Comparison of ENCODE assay signal across 35 cellular contexts in the genomic region with DNA sequence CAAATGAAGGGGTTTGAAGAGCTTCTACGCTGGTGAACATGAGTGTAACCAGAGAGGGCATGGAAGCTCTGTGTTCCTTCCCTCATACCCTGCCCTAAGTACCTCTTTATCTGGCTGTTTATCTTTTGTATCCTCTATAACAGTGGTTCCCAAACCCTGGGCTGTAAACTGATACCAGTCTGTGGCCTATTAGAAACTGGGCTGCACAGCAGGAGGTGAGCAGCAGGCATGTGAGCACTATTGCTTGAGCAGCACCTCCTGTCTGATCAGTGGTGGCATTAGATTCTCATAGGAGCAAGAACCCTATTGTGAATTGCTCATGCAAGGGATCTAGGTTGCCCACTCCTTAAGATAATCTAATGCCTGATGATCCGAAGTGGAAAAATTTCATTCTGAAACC.
"Had no signal": no experiment of that assay in that cellular context is flagged by ENCODE, and none has a peak within 500 bp of the region (broad histone marks: within the 10 kb centered on the region; RNA-seq: fewer than 3 reads in every experiment).

No MANE protein-coding gene starts in this region.

- ATAC-seq: activated CD4-positive, alpha-beta T cell treated with anti-CD3 and anti-CD28 coated beads for 36 hours; activated CD4-positive, CD25-positive, alpha-beta regulatory T cell treated with anti-CD3 and anti-CD28 coated beads, Interleukin-2, amount 50 U/mL, for 24 hours; activated CD8-positive, alpha-beta T cell treated with anti-CD3 and anti-CD28 coated beads for 36 hours; activated naive CD4-positive, alpha-beta T cell treated with anti-CD3 and anti-CD28 coated beads, Interleukin-2, amount 50 U/mL, for 72 hours; activated T-cell treated with anti-CD3 and anti-CD28 coated beads, Interleukin-2, amount 50 U/mL, for 4 hours; activated T-cell treated with anti-CD3 and anti-CD28 coated beads, Interleukin-2, amount 50 U/mL, for 72 hours; activated T-helper 17 cell treated with anti-CD3 and anti-CD28 coated beads, Interleukin-2, amount 50 U/mL, for 72 hours; body of pancreas had no signal

- H3K4me3 Mint-ChIP-seq: activated B cell treated with CpG ODN at 0.5 μM for 24 hours; activated CD4-positive, alpha-beta T cell treated with anti-CD3 and anti-CD28 coated beads for 36 hours; activated CD4-positive, alpha-beta T cell treated with anti-CD3 and anti-CD28 coated beads, Interleukin-2, amount 10 ng/mL, durations not matched to agents 7 days and 5 days; activated CD8-positive, alpha-beta T cell treated with anti-CD3 and anti-CD28 coated beads for 36 hours; activated naive CD4-positive, alpha-beta T cell treated with anti-CD3 and anti-CD28 coated beads for 36 hours; activated naive CD8-positive, alpha-beta T cell treated with anti-CD3 and anti-CD28 coated beads for 36 hours; activated T-cell treated with anti-CD3 and anti-CD28 coated beads, Interleukin-2, amount 50 U/mL, for 4 hours; activated T-cell treated with anti-CD3 and anti-CD28 coated beads, Interleukin-2, amount 50 U/mL, for 72 hours; activated T-helper 1 cell treated with anti-CD3 and anti-CD28 coated beads, Interleukin-12 subunit alpha, Interleukin-12 subunit beta, Interleukin-2, Interleukin-4 antibody, amounts not matched to agents 30 ng/mL and 10 ng/mL and 1 ng/mL, durations not matched to agents 14 hours and 24 hours and 36 hours; activated T-helper 17 cell treated with anti-CD3 and anti-CD28 coated beads, Interleukin-2, amount 50 U/mL, for 72 hours; T-helper 1 cell treated with Interleukin-12 subunit alpha and Interleukin-12 subunit beta and Interleukin-4 antibody, amounts not matched to agents 30 μg/mL and 1 μg/mL, for 36 hours; T-helper 2 cell treated with Interferon-gamma antibody and Interleukin-4, amounts not matched to agents 5 μg/mL and 100 μg/mL, for 36 hours had no signal

- DNase-seq: activated B cell treated with CpG ODN at 0.5 μM for 24 hours; activated CD4-positive, alpha-beta T cell treated with anti-CD3 and anti-CD28 coated beads for 1 hour; activated CD4-positive, alpha-beta T cell treated with anti-CD3 and anti-CD28 coated beads for 36 hours; activated CD4-positive, alpha-beta T cell treated with anti-CD3 and anti-CD28 coated beads for 48 hours; activated CD4-positive, alpha-beta T cell treated with anti-CD3 and anti-CD28 coated beads, Interleukin-2, amount 10 ng/mL, durations not matched to agents 7 days and 5 days; activated CD4-positive, alpha-beta T cell treated with anti-CD3 and anti-CD28 coated beads, Interleukin-2, amount 50 U/mL, for 48 hours; activated CD8-positive, alpha-beta memory T cell treated with anti-CD3 and anti-CD28 coated beads, Interleukin-2, amount 50 U/mL, for 4 hours; activated CD8-positive, alpha-beta T cell treated with anti-CD3 and anti-CD28 coated beads for 36 hours; activated effector memory CD4-positive, alpha-beta T cell treated with anti-CD3 and anti-CD28 coated beads, Interleukin-2, amount 50 U/mL, for 16 hours; activated gamma-delta T cell treated with Interleukin-2 at 50 U/mL for 16 hours; activated naive CD4-positive, alpha-beta T cell; activated naive CD4-positive, alpha-beta T cell treated with anti-CD3 and anti-CD28 coated beads for 36 hours; activated naive CD4-positive, alpha-beta T cell treated with anti-CD3 and anti-CD28 coated beads, Interleukin-2, amount 50 U/mL, for 16 hours; activated naive CD8-positive, alpha-beta T cell treated with anti-CD3 and anti-CD28 coated beads for 36 hours; activated T-cell treated with anti-CD3 and anti-CD28 coated beads for 4 hours; activated T-cell treated with anti-CD3 and anti-CD28 coated beads, Interleukin-2, amount 50 U/mL, for 1 hour; activated T-cell treated with anti-CD3 and anti-CD28 coated beads, Interleukin-2, amount 50 U/mL, for 4 hours; activated T-cell treated with anti-CD3 and anti-CD28 coated beads, Interleukin-2, amount 50 U/mL, for 72 hours; adrenal gland; amniotic stem cell; aorta; body of pancreas; brain microvascular endothelial cell; central memory CD4-positive, alpha-beta T cell; T-helper 1 cell; T-helper 2 cell; T-helper 9 cell had no signal

- H3K4me1 ChIP-seq: adrenal gland, body of pancreas, breast epithelium had no signal

- H3K4me3 ChIP-seq: adrenal gland, body of pancreas, breast epithelium had no signal

- H3K9me3 ChIP-seq: adrenal gland, body of pancreas, breast epithelium had no signal

- H3K36me3 ChIP-seq: adrenal gland, brain microvascular endothelial cell, breast epithelium had no signal

- H3K36me3 Mint-ChIP-seq: activated naive CD4-positive, alpha-beta T cell treated with anti-CD3 and anti-CD28 coated beads, Interleukin-2, amount 50 U/mL, for 72 hours; activated naive CD8-positive, alpha-beta T cell treated with anti-CD3 and anti-CD28 coated beads for 36 hours had no signal

- H3K27me3 Mint-ChIP-seq: activated B cell treated with CpG ODN at 0.5 μM for 24 hours; activated CD4-positive, alpha-beta T cell treated with anti-CD3 and anti-CD28 coated beads for 36 hours; activated CD4-positive, alpha-beta T cell treated with anti-CD3 and anti-CD28 coated beads, Interleukin-2, amount 10 ng/mL, durations not matched to agents 7 days and 5 days; activated CD8-positive, alpha-beta T cell treated with anti-CD3 and anti-CD28 coated beads for 36 hours; activated naive CD8-positive, alpha-beta T cell treated with anti-CD3 and anti-CD28 coated beads for 36 hours had no signal

- H3K9me3 Mint-ChIP-seq: activated B cell treated with CpG ODN at 0.5 μM for 24 hours; activated CD4-positive, alpha-beta T cell treated with anti-CD3 and anti-CD28 coated beads, Interleukin-2, amount 10 ng/mL, durations not matched to agents 7 days and 5 days; activated CD8-positive, alpha-beta T cell treated with anti-CD3 and anti-CD28 coated beads for 36 hours; activated naive CD4-positive, alpha-beta T cell treated with anti-CD3 and anti-CD28 coated beads for 36 hours; activated naive CD4-positive, alpha-beta T cell treated with anti-CD3 and anti-CD28 coated beads, Interleukin-2, amount 50 U/mL, for 72 hours; activated naive CD8-positive, alpha-beta T cell treated with anti-CD3 and anti-CD28 coated beads for 36 hours; activated T-cell treated with anti-CD3 and anti-CD28 coated beads, Interleukin-2, amount 50 U/mL, for 4 hours; activated T-cell treated with anti-CD3 and anti-CD28 coated beads, Interleukin-2, amount 50 U/mL, for 72 hours; activated T-helper 1 cell treated with anti-CD3 and anti-CD28 coated beads, Interleukin-12 subunit alpha, Interleukin-12 subunit beta, Interleukin-2, Interleukin-4 antibody, amounts not matched to agents 30 ng/mL and 10 ng/mL and 1 ng/mL, durations not matched to agents 14 hours and 24 hours and 36 hours; activated T-helper 17 cell treated with anti-CD3 and anti-CD28 coated beads, Interleukin-2, amount 50 U/mL, for 72 hours; T-helper 1 cell treated with Interleukin-12 subunit alpha and Interleukin-12 subunit beta and Interleukin-4 antibody, amounts not matched to agents 30 μg/mL and 1 μg/mL, for 36 hours; T-helper 2 cell treated with Interferon-gamma antibody and Interleukin-4, amounts not matched to agents 5 μg/mL and 100 μg/mL, for 36 hours had no signal

- H3K27ac Mint-ChIP-seq: activated B cell treated with CpG ODN at 0.5 μM for 24 hours; activated CD4-positive, alpha-beta T cell treated with anti-CD3 and anti-CD28 coated beads for 36 hours; activated CD4-positive, alpha-beta T cell treated with anti-CD3 and anti-CD28 coated beads, Interleukin-2, amount 10 ng/mL, durations not matched to agents 7 days and 5 days; activated CD8-positive, alpha-beta T cell treated with anti-CD3 and anti-CD28 coated beads for 36 hours; activated naive CD4-positive, alpha-beta T cell treated with anti-CD3 and anti-CD28 coated beads for 36 hours; activated naive CD8-positive, alpha-beta T cell treated with anti-CD3 and anti-CD28 coated beads for 36 hours; activated T-cell treated with anti-CD3 and anti-CD28 coated beads, Interleukin-2, amount 50 U/mL, for 72 hours; activated T-helper 1 cell treated with anti-CD3 and anti-CD28 coated beads, Interleukin-12 subunit alpha, Interleukin-12 subunit beta, Interleukin-2, Interleukin-4 antibody, amounts not matched to agents 30 ng/mL and 10 ng/mL and 1 ng/mL, durations not matched to agents 14 hours and 24 hours and 36 hours; activated T-helper 17 cell treated with anti-CD3 and anti-CD28 coated beads, Interleukin-2, amount 50 U/mL, for 72 hours; T-helper 1 cell treated with Interleukin-12 subunit alpha and Interleukin-12 subunit beta and Interleukin-4 antibody, amounts not matched to agents 30 μg/mL and 1 μg/mL, for 36 hours; T-helper 2 cell treated with Interferon-gamma antibody and Interleukin-4, amounts not matched to agents 5 μg/mL and 100 μg/mL, for 36 hours had no signal

- H3K27ac ChIP-seq: adrenal gland, body of pancreas, brain microvascular endothelial cell, breast epithelium, VCaP had no signal

- H3K4me1 Mint-ChIP-seq: activated B cell treated with CpG ODN at 0.5 μM for 24 hours; activated CD4-positive, alpha-beta T cell treated with anti-CD3 and anti-CD28 coated beads, Interleukin-2, amount 10 ng/mL, durations not matched to agents 7 days and 5 days; activated naive CD8-positive, alpha-beta T cell treated with anti-CD3 and anti-CD28 coated beads for 36 hours; activated T-helper 17 cell treated with anti-CD3 and anti-CD28 coated beads, Interleukin-2, amount 50 U/mL, for 72 hours had no signal

- H3K27me3 ChIP-seq: adrenal gland, body of pancreas, brain microvascular endothelial cell, breast epithelium had no signal
